ENCODE assay signal across 18 cellular contexts in the genomic region with DNA sequence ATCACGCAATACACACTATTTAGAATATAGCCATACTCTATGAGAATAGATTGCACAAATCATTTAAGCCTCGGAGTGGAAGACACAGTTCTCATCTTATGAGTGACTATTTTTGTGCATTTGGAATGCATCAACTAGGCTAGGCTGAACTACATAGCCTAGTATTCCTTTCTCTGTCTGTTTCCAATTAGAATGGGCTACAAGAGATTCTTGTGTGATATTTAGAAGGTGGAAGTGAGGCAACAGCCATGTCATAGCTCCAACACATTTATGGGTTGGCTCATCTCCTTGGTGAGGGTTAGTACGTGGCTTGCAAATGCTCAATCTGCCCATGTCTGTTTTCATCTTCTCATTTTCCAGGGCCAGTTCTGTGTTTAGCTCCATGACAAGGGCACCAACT.
A peak's percentile ranks its signal among the peaks of the same experiment; 100 is the strongest.
DNase-seq lines count a peak whose midpoint lies in the region; ATAC-seq and TF ChIP-seq lines count a peak whose summit lies in the region.
"Had no signal": no experiment of that assay in that cellular context is flagged by ENCODE, and none has a peak within 500 bp of the region (broad histone marks: within the 10 kb centered on the region; RNA-seq: fewer than 3 reads in every experiment).

No MANE protein-coding gene starts in this region.

- H3K27ac ChIP-seq in SK-N-SH (ENCODE audit: low read depth in 2 of 2, low read length in 1 of 2) (no peak overlapping the region), coronary artery (no peak overlapping the region)
- H3K27ac ChIP-seq: HL-60 had no signal

- H4K20me1 ChIP-seq in SK-N-SH (ENCODE audit: insufficient read depth), result no peaks in the 10 kb centered on the region

- H3K9me3 Mint-ChIP-seq in T-helper 2 cell treated with Interferon-gamma antibody and Interleukin-4, amounts not matched to agents 5 μg/mL and 100 μg/mL, for 36 hours, result peaks cover 8% of the 10 kb centered on the region
- H3K9me3 Mint-ChIP-seq: CD8-positive, alpha-beta T cell; H9 had no signal

- H3K36me3 ChIP-seq in SK-N-SH (replicated peaks in 1 of 2; ENCODE audit: control insufficient read depth in 1 of 2, insufficient read depth in 2 of 2, low read length in 1 of 2), result no peaks in the 10 kb centered on the region
- H3K36me3 ChIP-seq: BE2C had no signal

- no peak overlapping the region for H3K4me2 ChIP-seq in SK-N-SH

- WGBS in SK-N-SH (ENCODE audit: low lambda C conversion rate), result 67% methylated on average over 3 of the region's 3 CpGs

- no peak for ATAC-seq in GM19467 (IDR thresholded peaks at IDR 0.05; ENCODE audit: unreplicated experiment)
- ATAC-seq: CD8-positive, alpha-beta T cell; Panc1; Right ventricle myocardium inferior had no signal

- no peaks in the 10 kb centered on the region for H3K27me3 Mint-ChIP-seq in T-helper 2 cell treated with Interferon-gamma antibody and Interleukin-4, amounts not matched to agents 5 μg/mL and 100 μg/mL, for 36 hours (ENCODE audit: low read depth)

- DNase-seq in AG08395 (ENCODE audit: low spot score) (peak; percentile 61), GM04503 (ENCODE audit: low read depth) (peak; percentile 41), SK-N-SH (peak; percentile 2), fibroblast of the conjunctiva (ENCODE audit: low read depth) (peak; percentile 73), coronary artery (ENCODE audit: low spot score) (no peak), ureter (ENCODE audit: low spot score) (no peak)
- DNase-seq in T-helper 2 cell treated with Interferon-gamma antibody and Interleukin-4, amounts not matched to agents 5 μg/mL and 100 μg/mL, for 36 hours (ENCODE audit: low spot score), result no peak
- DNase-seq: BE2C; CD8-positive, alpha-beta T cell; H9; KBM-7; NCI-H1092 treated with DMSO at 0.1 percent for 48 hours; NCI-H1694 treated with DMSO at 0.1 percent for 48 hours; NCI-H748 treated with DMSO at 0.1 percent for 48 hours had no signal

- no peak for TF ChIP-seq CTCF in SK-N-SH (IDR thresholded peaks at IDR 0.05)
- no peak for TF ChIP-seq CTCF in coronary artery (IDR thresholded peaks at IDR 0.05)

- H3K4me1 Mint-ChIP-seq in T-helper 2 cell treated with Interferon-gamma antibody and Interleukin-4, amounts not matched to agents 5 μg/mL and 100 μg/mL, for 36 hours (ENCODE audit: low read depth), result no peaks in the 10 kb centered on the region
- H3K4me1 Mint-ChIP-seq: H9 had no signal

- POLR2A ChIA-PET in SK-N-SH (lab: Yijun Ruan, JAX), result no interaction called here

- no peaks in the 10 kb centered on the region for H3K27me3 ChIP-seq in SK-N-SH (ENCODE audit: insufficient read depth)
- H3K27me3 ChIP-seq: BE2C had no signal

- peaks cover 0 to 3% of the 10 kb centered on the region in 2 experiments; a peak in 2 of 4 replicates for H3K4me1 ChIP-seq in SK-N-SH (ENCODE audit: control insufficient read depth in 1 of 2, insufficient read depth in 2 of 2, low read depth in 1 of 2, low read length in 1 of 2)

- no peaks in the 10 kb centered on the region for H3K9me3 ChIP-seq in SK-N-SH
- H3K9me3 ChIP-seq: BE2C had no signal

- H3K27ac Mint-ChIP-seq in T-helper 2 cell treated with Interferon-gamma antibody and Interleukin-4, amounts not matched to agents 5 μg/mL and 100 μg/mL, for 36 hours, result no peak overlapping the region
- H3K27ac Mint-ChIP-seq: CD8-positive, alpha-beta T cell; H9 had no signal

- no peak overlapping the region for H3K4me3 Mint-ChIP-seq in T-helper 2 cell treated with Interferon-gamma antibody and Interleukin-4, amounts not matched to agents 5 μg/mL and 100 μg/mL, for 36 hours
- H3K4me3 Mint-ChIP-seq: CD8-positive, alpha-beta T cell; H9 had no signal

- H3K9me2 ChIP-seq in SK-N-SH, result no peaks in the 10 kb centered on the region

- CTCF ChIA-PET in SK-N-SH (lab: Yijun Ruan, JAX), result no interaction called here

- no peak overlapping the region; the same call in 1 of the 2 replicates for H2AFZ ChIP-seq in SK-N-SH (ENCODE audit: low read depth)

- no peaks in the 10 kb centered on the region for H3K79me2 ChIP-seq in SK-N-SH (ENCODE audit: insufficient read depth)

- H3K9ac ChIP-seq in SK-N-SH, result no peak overlapping the region

- no peaks in the 10 kb centered on the region for H3F3A ChIP-seq in SK-N-SH (replicated peaks; ENCODE audit: insufficient read depth)

- no peaks in the 10 kb centered on the region for H3K36me3 Mint-ChIP-seq in T-helper 2 cell treated with Interferon-gamma antibody and Interleukin-4, amounts not matched to agents 5 μg/mL and 100 μg/mL, for 36 hours (ENCODE audit: low read depth)
- H3K36me3 Mint-ChIP-seq: CD8-positive, alpha-beta T cell had no signal

- H3K4me3 ChIP-seq in SK-N-SH (ENCODE audit: low read depth in 2 of 2, low read length in 1 of 2), result no peak overlapping the region
- no peak overlapping the region for H3K4me3 ChIP-seq in coronary artery

- TF ChIP-seq RAD21 in SK-N-SH (IDR thresholded peaks at IDR 0.05; ENCODE audit: low read length), result no peak

- TF ChIP-seq EP300 in SK-N-SH (IDR thresholded peaks at IDR 0.05; ENCODE audit: borderline replicate concordance in 1 of 2, low read depth in 1 of 2, low read length in 1 of 2), result no peak

TF ChIP-seq in SK-N-SH, 30 proteins besides CTCF, POLR2A, EP300 and RAD21:
- TF ChIP-seq SMC3 (IDR thresholded peaks at IDR 0.05; ENCODE audit: low read depth, low read length), result no peak
- TF ChIP-seq TAF1 (IDR thresholded peaks at IDR 0.05; ENCODE audit: borderline replicate concordance, low read depth, low read length), result no peak
- TF ChIP-seq RXRA (IDR thresholded peaks at IDR 0.05; ENCODE audit: borderline replicate concordance, low read depth), result no peak
- 0 out of 2 replicates have a peak, but pooled peaks have one; percentile 36 for TF ChIP-seq TCF12 (IDR thresholded peaks at IDR 0.05)
- no peak for TF ChIP-seq YY1 (IDR thresholded peaks at IDR 0.05; ENCODE audit: low read depth)
- TF ChIP-seq, protein P1, sequence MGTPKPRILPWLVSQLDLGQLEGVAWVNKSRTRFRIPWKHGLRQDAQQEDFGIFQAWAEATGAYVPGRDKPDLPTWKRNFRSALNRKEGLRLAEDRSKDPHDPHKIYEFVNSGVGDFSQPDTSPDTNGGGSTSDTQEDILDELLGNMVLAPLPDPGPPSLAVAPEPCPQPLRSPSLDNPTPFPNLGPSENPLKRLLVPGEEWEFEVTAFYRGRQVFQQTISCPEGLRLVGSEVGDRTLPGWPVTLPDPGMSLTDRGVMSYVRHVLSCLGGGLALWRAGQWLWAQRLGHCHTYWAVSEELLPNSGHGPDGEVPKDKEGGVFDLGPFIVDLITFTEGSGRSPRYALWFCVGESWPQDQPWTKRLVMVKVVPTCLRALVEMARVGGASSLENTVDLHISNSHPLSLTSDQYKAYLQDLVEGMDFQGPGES (IDR thresholded peaks at IDR 0.05; ENCODE audit: low read depth, low read length), result no peak

Comparison
In these comparisons a context has a peak if more than half of its experiments do, and no peak if none do; other contexts are left out.
1. DNase-seq: peak in AG08395 (single experiment), GM04503 (single experiment), SK-N-SH (single experiment) and fibroblast of the conjunctiva (single experiment); none in T-helper 2 cell treated with Interferon-gamma antibody and Interleukin-4, amounts not matched to agents 5 μg/mL and 100 μg/mL, for 36 hours (single experiment), coronary artery (single experiment) and ureter (single experiment).